1 cellular context compared by ENCODE assay signal in genomic region chr10:132311338-132311939, GRCh38.
TF ChIP-seq lines count a peak whose summit lies in the region.

No MANE protein-coding gene starts in this region.

TF ChIP-seq in IMR-90, 13 proteins besides CTCF, POLR2A, EP300 and RAD21:
- peak; percentile 54; the same call in 1 of the 2 replicates for TF ChIP-seq USF2 (IDR thresholded peaks at IDR 0.05; ENCODE audit: low read depth, low read length)
- TF ChIP-seq MAFK (IDR thresholded peaks at IDR 0.05; ENCODE audit: low read depth, low read length): no peak
